Comparison of ENCODE assay signal across 25 cellular contexts in genomic region chr15:36400936-36401585, GRCh38.
A peak's percentile ranks its signal among the peaks of the same experiment; 100 is the strongest.
DNase-seq lines count a peak whose midpoint lies in the region; TF ChIP-seq lines count a peak whose summit lies in the region.
"Had no signal": no experiment of that assay in that cellular context is flagged by ENCODE, and none has a peak within 500 bp of the region (broad histone marks: within the 10 kb centered on the region; RNA-seq: fewer than 3 reads in every experiment).

No MANE protein-coding gene starts in this region.

- no peak overlapping the region for H3K4me2 ChIP-seq in mesenchymal stem cell (ENCODE audit: low read length, poor library complexity, severe bottlenecking)

- H3K9me3 ChIP-seq in mesenchymal stem cell (ENCODE audit: control insufficient read depth, low read length) = no peaks in the 10 kb centered on the region
- H3K9me3 ChIP-seq: colonic mucosa, esophagus squamous epithelium, uterus had no signal

- H3K14ac ChIP-seq in mesenchymal stem cell (ENCODE audit: low read length in 2 of 2) = no peak overlapping the region

- no peak overlapping the region for H2BK12ac ChIP-seq in mesenchymal stem cell (ENCODE audit: low read length in 2 of 2)

- no peak overlapping the region for H3K23ac ChIP-seq in mesenchymal stem cell (ENCODE audit: low read length in 2 of 2)

- DNase-seq in LHCN-M2 (ENCODE audit: low read depth) = peak; percentile 5
- no peak for DNase-seq in coronary artery (ENCODE audit: low spot score)
- DNase-seq in mesenchymal stem cell = no peak
- no peak for DNase-seq in T-helper 2 cell treated with Interferon-gamma antibody and Interleukin-4, amounts not matched to agents 5 μg/mL and 100 μg/mL, for 36 hours (ENCODE audit: low spot score)
- no peak for DNase-seq in NK-92 (lab: John Stamatoyannopoulos, UW; ENCODE audit: unreplicated experiment)
- DNase-seq in ureter (ENCODE audit: low spot score) = no peak
- no peak for DNase-seq in NCI-H1436 (lab: John Stamatoyannopoulos, UW)
- DNase-seq: activated CD4-positive, alpha-beta T cell treated with anti-CD3 and anti-CD28 coated beads for 36 hours; activated T-cell treated with anti-CD3 and anti-CD28 coated beads, Interleukin-2, amount 50 U/mL, for 24 hours; CD4-positive, alpha-beta memory T cell; colonic mucosa; DMS 273 treated with DMSO at 0.1 percent for 48 hours; endodermal cell; esophagus squamous epithelium; KBM-7; left colon; mesendoderm; naive thymus-derived CD4-positive, alpha-beta T cell; NCI-H524 treated with DMSO at 0.1 percent for 48 hours; occipital lobe; small intestine; uterus had no signal

- H3K4ac ChIP-seq in mesenchymal stem cell (ENCODE audit: low read depth in 1 of 2, low read length in 2 of 2) = no peak overlapping the region

- peak overlapping the region; percentile 84 for H3K9ac ChIP-seq in mesenchymal stem cell (ENCODE audit: low read length)

- no peak overlapping the region for H4K8ac ChIP-seq in mesenchymal stem cell (ENCODE audit: low read length)

- no peaks in the 10 kb centered on the region for H3K79me2 ChIP-seq in ACC112 (ENCODE audit: control insufficient read depth, insufficient read depth, low read length, unreplicated experiment)

- H3K27ac Mint-ChIP-seq in T-helper 2 cell treated with Interferon-gamma antibody and Interleukin-4, amounts not matched to agents 5 μg/mL and 100 μg/mL, for 36 hours = no peak overlapping the region
- H3K27ac Mint-ChIP-seq: activated CD4-positive, alpha-beta T cell treated with anti-CD3 and anti-CD28 coated beads for 36 hours; activated T-cell treated with anti-CD3 and anti-CD28 coated beads, Interleukin-2, amount 50 U/mL, for 24 hours; CD4-positive, alpha-beta memory T cell; endodermal cell; naive thymus-derived CD4-positive, alpha-beta T cell; stimulated activated effector memory CD8-positive, alpha-beta T cell treated with anti-CD3 and anti-CD28 coated beads, Interleukin-12 subunit alpha, Interleukin-12 subunit beta, amount 100 ng/mL, for 72 hours; T-helper 1 cell treated with Interleukin-12 subunit alpha and Interleukin-12 subunit beta and Interleukin-4 antibody, amounts not matched to agents 30 μg/mL and 1 μg/mL, for 36 hours had no signal

- H3K36me3 ChIP-seq in ACC112 (ENCODE audit: insufficient read depth, low read length) (no peaks in the 10 kb centered on the region), mesenchymal stem cell (ENCODE audit: control insufficient read depth in 1 of 2, insufficient read depth in 2 of 2, low read depth in 1 of 2, low read length in 2 of 2) (no peaks in the 10 kb centered on the region)
- H3K36me3 ChIP-seq: colonic mucosa, esophagus squamous epithelium, uterus had no signal

- H3K4me1 Mint-ChIP-seq in T-helper 2 cell treated with Interferon-gamma antibody and Interleukin-4, amounts not matched to agents 5 μg/mL and 100 μg/mL, for 36 hours (ENCODE audit: low read depth) = no peaks in the 10 kb centered on the region
- H3K4me1 Mint-ChIP-seq: activated CD4-positive, alpha-beta T cell treated with anti-CD3 and anti-CD28 coated beads for 36 hours; CD4-positive, alpha-beta memory T cell; naive thymus-derived CD4-positive, alpha-beta T cell; stimulated activated effector memory CD8-positive, alpha-beta T cell treated with anti-CD3 and anti-CD28 coated beads, Interleukin-12 subunit alpha, Interleukin-12 subunit beta, amount 100 ng/mL, for 72 hours had no signal

- 92% methylated on average over 2 of the region's 3 CpGs for WGBS in mesenchymal stem cell

- no peak overlapping the region for H3K4me3 Mint-ChIP-seq in T-helper 2 cell treated with Interferon-gamma antibody and Interleukin-4, amounts not matched to agents 5 μg/mL and 100 μg/mL, for 36 hours
- H3K4me3 Mint-ChIP-seq: activated CD4-positive, alpha-beta T cell treated with anti-CD3 and anti-CD28 coated beads for 36 hours; activated T-cell treated with anti-CD3 and anti-CD28 coated beads, Interleukin-2, amount 50 U/mL, for 24 hours; CD4-positive, alpha-beta memory T cell; endodermal cell; naive thymus-derived CD4-positive, alpha-beta T cell; stimulated activated effector memory CD8-positive, alpha-beta T cell treated with anti-CD3 and anti-CD28 coated beads, Interleukin-12 subunit alpha, Interleukin-12 subunit beta, amount 100 ng/mL, for 72 hours; T-helper 1 cell treated with Interleukin-12 subunit alpha and Interleukin-12 subunit beta and Interleukin-4 antibody, amounts not matched to agents 30 μg/mL and 1 μg/mL, for 36 hours had no signal

- no peaks in the 10 kb centered on the region for H3K36me3 Mint-ChIP-seq in T-helper 2 cell treated with Interferon-gamma antibody and Interleukin-4, amounts not matched to agents 5 μg/mL and 100 μg/mL, for 36 hours (ENCODE audit: low read depth)
- H3K36me3 Mint-ChIP-seq: CD4-positive, alpha-beta memory T cell; naive thymus-derived CD4-positive, alpha-beta T cell; stimulated activated effector memory CD8-positive, alpha-beta T cell treated with anti-CD3 and anti-CD28 coated beads, Interleukin-12 subunit alpha, Interleukin-12 subunit beta, amount 100 ng/mL, for 72 hours had no signal

- H3K27ac ChIP-seq in ACC112 (ENCODE audit: low read depth, low read length) = no peak overlapping the region; the same call in 1 of the 2 replicates
- no peak overlapping the region for H3K27ac ChIP-seq in coronary artery
- H3K27ac ChIP-seq in mesenchymal stem cell (ENCODE audit: low read length, poor library complexity, severe bottlenecking) = no peak overlapping the region
- H3K27ac ChIP-seq: colonic mucosa, esophagus squamous epithelium had no signal

- no peak overlapping the region for H2AK5ac ChIP-seq in mesenchymal stem cell (ENCODE audit: low read length, severe bottlenecking)

- H2BK5ac ChIP-seq in mesenchymal stem cell (ENCODE audit: low read depth, low read length, poor library complexity, severe bottlenecking) = no peak overlapping the region

- H4K91ac ChIP-seq in mesenchymal stem cell (ENCODE audit: low read length) = no peak overlapping the region

- TF ChIP-seq CTCF in coronary artery (IDR thresholded peaks at IDR 0.05) = no peak

- no peak overlapping the region for H2BK15ac ChIP-seq in mesenchymal stem cell (ENCODE audit: low read depth, poor library complexity, severe bottlenecking)

- no peak overlapping the region for H2BK120ac ChIP-seq in mesenchymal stem cell (ENCODE audit: low read depth, low read length)

- H3K4me1 ChIP-seq in ACC112 (ENCODE audit: control insufficient read depth, insufficient read depth, low read length, unreplicated experiment) = peaks cover 10% of the 10 kb centered on the region
- no peaks in the 10 kb centered on the region for H3K4me1 ChIP-seq in mesenchymal stem cell (ENCODE audit: control insufficient read depth, insufficient read depth, low read depth, low read length)
- H3K4me1 ChIP-seq: colonic mucosa, esophagus squamous epithelium, uterus had no signal

- H3K79me1 ChIP-seq in mesenchymal stem cell (replicated peaks; ENCODE audit: low read length, poor library complexity, severe bottlenecking) = no peaks in the 10 kb centered on the region

- no peaks in the 10 kb centered on the region for H3K27me3 ChIP-seq in ACC112 (ENCODE audit: insufficient read depth, low read length)
- no peaks in the 10 kb centered on the region for H3K27me3 ChIP-seq in mesenchymal stem cell (ENCODE audit: control insufficient read depth in 1 of 2, insufficient read depth in 1 of 2, low read length in 2 of 2)
- H3K27me3 ChIP-seq: colonic mucosa, esophagus squamous epithelium, uterus had no signal

- no peaks in the 10 kb centered on the region for H3K9me3 Mint-ChIP-seq in T-helper 2 cell treated with Interferon-gamma antibody and Interleukin-4, amounts not matched to agents 5 μg/mL and 100 μg/mL, for 36 hours
- H3K9me3 Mint-ChIP-seq: CD4-positive, alpha-beta memory T cell; endodermal cell; T-helper 1 cell treated with Interleukin-12 subunit alpha and Interleukin-12 subunit beta and Interleukin-4 antibody, amounts not matched to agents 30 μg/mL and 1 μg/mL, for 36 hours had no signal

- H3K4me3 ChIP-seq in ACC112 (ENCODE audit: low read depth, low read length) = peak overlapping the region; percentile 76
- peak overlapping the region; percentile 33 for H3K4me3 ChIP-seq in coronary artery
- H3K4me3 ChIP-seq in mesenchymal stem cell (ENCODE audit: insufficient read depth in 1 of 2, low read depth in 1 of 2, low read length in 2 of 2) = peak overlapping the region in 1 of 2 experiments; percentile 70
- H3K4me3 ChIP-seq: colonic mucosa, esophagus squamous epithelium had no signal

- H2AFZ ChIP-seq in ACC112 (ENCODE audit: low read length, unreplicated experiment) (peak overlapping the region; percentile 35), mesenchymal stem cell (ENCODE audit: low read depth, low read length) (no peak overlapping the region)

- no peaks in the 10 kb centered on the region for H3K27me3 Mint-ChIP-seq in T-helper 2 cell treated with Interferon-gamma antibody and Interleukin-4, amounts not matched to agents 5 μg/mL and 100 μg/mL, for 36 hours (ENCODE audit: low read depth)
- H3K27me3 Mint-ChIP-seq: activated CD4-positive, alpha-beta T cell treated with anti-CD3 and anti-CD28 coated beads for 36 hours; activated T-cell treated with anti-CD3 and anti-CD28 coated beads, Interleukin-2, amount 50 U/mL, for 24 hours; CD4-positive, alpha-beta memory T cell had no signal

- no peak overlapping the region for H3K18ac ChIP-seq in mesenchymal stem cell (ENCODE audit: low read depth in 1 of 2, low read length in 2 of 2)
